ENCODE assay signal across 1 cellular context in the genomic region with DNA sequence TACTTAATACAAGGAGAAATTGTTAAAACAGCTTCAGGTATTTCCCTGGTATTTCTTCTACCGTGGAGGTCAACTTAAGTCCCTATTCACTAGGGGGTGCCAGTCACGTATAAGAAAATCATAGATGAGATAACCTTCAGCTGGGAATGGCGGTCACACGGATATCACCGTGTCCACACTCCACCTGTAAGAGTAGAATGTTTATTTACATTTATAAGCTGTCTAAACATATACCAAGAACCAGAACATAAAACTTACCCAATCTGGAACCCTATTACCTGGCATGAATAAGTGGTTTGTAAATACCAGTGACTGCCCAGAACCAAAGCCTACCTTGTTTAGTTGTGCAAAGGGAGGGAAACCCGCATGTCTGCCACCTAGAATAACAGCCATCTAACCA.
TF ChIP-seq lines count a peak whose summit lies in the region.

No MANE protein-coding gene starts in this region.

TF ChIP-seq in H1, 55 proteins besides CTCF, POLR2A, EP300 and RAD21 (continued from another document):
- no peak for TF ChIP-seq TAF1 (IDR thresholded peaks at IDR 0.05; ENCODE audit: low read depth, low read length)
